ENCODE assay signal across 8 cellular contexts in genomic region chr14:49584981-49585640, GRCh38. TPM values are rescaled to one million over a fixed set of nuclear protein-coding genes. Genes with fewer than 3 reads are reported as not detected.
DNase-seq lines count a peak whose midpoint lies in the region; ATAC-seq and TF ChIP-seq lines count a peak whose summit lies in the region.
"Not testable (repeated sequence)": the region's sequence is repeated elsewhere in the genome, so short reads cannot be mapped to it uniquely, and the experiment has no call there.

No MANE protein-coding gene starts in this region.

- H3K4me1 ChIP-seq in BLaER1 treated with 17β-estradiol and CSF1 and Interleukin-3, amounts not matched to agents 10 nM and 100 nM = peaks cover 14 to 60% (median 32%) of the 10 kb centered on the region in 10 experiments
- not testable (repeated sequence) for H3K4me1 ChIP-seq in HUES6 (ENCODE audit: control insufficient read depth, insufficient read depth, low read length); iPS-15b (ENCODE audit: control insufficient read depth, insufficient read depth, low read length)
- H3K4me1 ChIP-seq in duodenal mucosa (ENCODE audit: control insufficient read depth in 1 of 2, insufficient read depth in 2 of 2, low read length in 2 of 2) = peaks cover 12 to 20% of the 10 kb centered on the region in 2 donors

- H3K4me1 Mint-ChIP-seq in activated T-helper 2 cell treated with anti-CD3 and anti-CD28 coated beads, Interferon-gamma antibody, Interleukin-2, Interleukin-4, amounts not matched to agents 10 μg/mL and 5 μg/mL and 100 μg/mL, durations not matched to agents 14 hours and 24 hours and 36 hours (ENCODE audit: low read depth) = peaks cover 36% of the 10 kb centered on the region
- peaks cover 48% of the 10 kb centered on the region for H3K4me1 Mint-ChIP-seq in nephron progenitor cell
- H3K4me1 Mint-ChIP-seq in stimulated activated naive B cell treated with anti-CD40 and anti-IgM and Interleukin-4, amounts not matched to agents 10 μg/mL and 1 μg/mL and 100 μg/mL, for 72 hours = peaks cover 29 to 48% of the 10 kb centered on the region in 2 donors

- peak overlapping the region; percentile 98 for H3K27ac Mint-ChIP-seq in activated T-helper 2 cell treated with anti-CD3 and anti-CD28 coated beads, Interferon-gamma antibody, Interleukin-2, Interleukin-4, amounts not matched to agents 10 μg/mL and 5 μg/mL and 100 μg/mL, durations not matched to agents 14 hours and 24 hours and 36 hours
- H3K27ac Mint-ChIP-seq in nephron progenitor cell = peak overlapping the region; percentile 88
- H3K27ac Mint-ChIP-seq in stimulated activated naive B cell treated with anti-CD40 and anti-IgM and Interleukin-4, amounts not matched to agents 10 μg/mL and 1 μg/mL and 100 μg/mL, for 72 hours = peak overlapping the region; percentile 100

- intact Hi-C loops in activated T-helper 2 cell treated with anti-CD3 and anti-CD28 coated beads, Interferon-gamma antibody, Interleukin-2, Interleukin-4, amounts not matched to agents 10 μg/mL and 5 μg/mL and 100 μg/mL, durations not matched to agents 14 hours and 24 hours and 36 hours (cut with micrococcal nuclease) = loop anchor here (5.0 kb wide), 3 partner anchors 107 to 647 kb away; partner anchors contain the start of genes KLHDC1 and SOS2

- H3K27ac ChIP-seq in BLaER1 treated with 17β-estradiol and CSF1 and Interleukin-3, amounts not matched to agents 10 nM and 100 nM = peak overlapping the region; percentile 91 to 100 (median 98)
- H3K27ac ChIP-seq in HUES6 (ENCODE audit: low read depth, low read length) (peak overlapping the region; percentile 95), duodenal mucosa (ENCODE audit: low read depth, low read length) (peak overlapping the region; percentile 96)

- H3K36me3 ChIP-seq in BLaER1 treated with 17β-estradiol and CSF1 and Interleukin-3, amounts not matched to agents 10 nM and 100 nM = peaks cover 38 to 55% (median 51%) of the 10 kb centered on the region in 11 experiments
- H3K36me3 ChIP-seq in HUES6 (ENCODE audit: control insufficient read depth, insufficient read depth, low read length) = peaks cover 41% of the 10 kb centered on the region
- peaks cover 10 to 28% of the 10 kb centered on the region in 2 donors for H3K36me3 ChIP-seq in duodenal mucosa (ENCODE audit: control insufficient read depth in 1 of 2, insufficient read depth in 2 of 2, low read length in 2 of 2)
- peaks cover 18% of the 10 kb centered on the region for H3K36me3 ChIP-seq in iPS-15b (ENCODE audit: control insufficient read depth, insufficient read depth, low read length)

- peaks cover 52 to 59% (median 55%) of the 10 kb centered on the region in 11 experiments for H4K20me1 ChIP-seq in BLaER1 treated with 17β-estradiol and CSF1 and Interleukin-3, amounts not matched to agents 10 nM and 100 nM

- not testable (repeated sequence) for H3K27me3 Mint-ChIP-seq in activated T-helper 2 cell treated with anti-CD3 and anti-CD28 coated beads, Interferon-gamma antibody, Interleukin-2, Interleukin-4, amounts not matched to agents 10 μg/mL and 5 μg/mL and 100 μg/mL, durations not matched to agents 14 hours and 24 hours and 36 hours (ENCODE audit: low read depth); nephron progenitor cell (ENCODE audit: low read depth, poor library complexity); stimulated activated naive B cell treated with anti-CD40 and anti-IgM and Interleukin-4, amounts not matched to agents 10 μg/mL and 1 μg/mL and 100 μg/mL, for 72 hours

- peak overlapping the region; percentile 92 for H3K4me3 Mint-ChIP-seq in activated T-helper 2 cell treated with anti-CD3 and anti-CD28 coated beads, Interferon-gamma antibody, Interleukin-2, Interleukin-4, amounts not matched to agents 10 μg/mL and 5 μg/mL and 100 μg/mL, durations not matched to agents 14 hours and 24 hours and 36 hours (ENCODE audit: low read depth)
- H3K4me3 Mint-ChIP-seq in nephron progenitor cell = peak overlapping the region; percentile 94
- peak overlapping the region; percentile 97 to 98 for H3K4me3 Mint-ChIP-seq in stimulated activated naive B cell treated with anti-CD40 and anti-IgM and Interleukin-4, amounts not matched to agents 10 μg/mL and 1 μg/mL and 100 μg/mL, for 72 hours

- in situ Hi-C loops in SK-MEL-5 (cut with HindIII; ENCODE audit: low pct_unique_long_range_greater_than_20kb, low sequenced_read_pairs) = not testable (repeated sequence)

- H3K4me2 ChIP-seq in BLaER1 treated with 17β-estradiol and CSF1 and Interleukin-3, amounts not matched to agents 10 nM and 100 nM = peak overlapping the region; percentile 86 to 98 (median 93)

- H3K36me3 Mint-ChIP-seq in activated T-helper 2 cell treated with anti-CD3 and anti-CD28 coated beads, Interferon-gamma antibody, Interleukin-2, Interleukin-4, amounts not matched to agents 10 μg/mL and 5 μg/mL and 100 μg/mL, durations not matched to agents 14 hours and 24 hours and 36 hours (ENCODE audit: low read depth) = peaks cover 58% of the 10 kb centered on the region
- H3K36me3 Mint-ChIP-seq in nephron progenitor cell (ENCODE audit: low read depth) = peaks cover 50% of the 10 kb centered on the region
- peaks cover 45 to 57% of the 10 kb centered on the region in 2 donors for H3K36me3 Mint-ChIP-seq in stimulated activated naive B cell treated with anti-CD40 and anti-IgM and Interleukin-4, amounts not matched to agents 10 μg/mL and 1 μg/mL and 100 μg/mL, for 72 hours

- peak overlapping the region; percentile 78 to 93 (median 88) for H3K4me3 ChIP-seq in BLaER1 treated with 17β-estradiol and CSF1 and Interleukin-3, amounts not matched to agents 10 nM and 100 nM
- H3K4me3 ChIP-seq in HUES6 (ENCODE audit: low read depth, low read length) (peak overlapping the region; percentile 87), duodenal mucosa (ENCODE audit: low read depth in 1 of 2, low read length in 2 of 2) (peak overlapping the region; percentile 96 to 100), iPS-15b (ENCODE audit: low read depth, low read length) (peak overlapping the region; percentile 97)

- H3K9me3 Mint-ChIP-seq in activated T-helper 2 cell treated with anti-CD3 and anti-CD28 coated beads, Interferon-gamma antibody, Interleukin-2, Interleukin-4, amounts not matched to agents 10 μg/mL and 5 μg/mL and 100 μg/mL, durations not matched to agents 14 hours and 24 hours and 36 hours; nephron progenitor cell; stimulated activated naive B cell treated with anti-CD40 and anti-IgM and Interleukin-4, amounts not matched to agents 10 μg/mL and 1 μg/mL and 100 μg/mL, for 72 hours: not testable (repeated sequence)

- not testable (repeated sequence) for H3K9me3 ChIP-seq in BLaER1 treated with 17β-estradiol and CSF1 and Interleukin-3, amounts not matched to agents 10 nM and 100 nM (replicated peaks in 1 of 11); HUES6 (ENCODE audit: control insufficient read depth, insufficient read depth, low read depth, low read length); duodenal mucosa (ENCODE audit: control insufficient read depth in 1 of 2, low read length in 2 of 2); iPS-15b (ENCODE audit: control insufficient read depth, insufficient read depth, low read length)

- H3K27me3 ChIP-seq in BLaER1 treated with 17β-estradiol and CSF1 and Interleukin-3, amounts not matched to agents 10 nM and 100 nM; HUES6 (ENCODE audit: control insufficient read depth, insufficient read depth, low read length); duodenal mucosa (ENCODE audit: control insufficient read depth in 1 of 2, insufficient read depth in 2 of 2, low read length in 2 of 2); iPS-15b (ENCODE audit: control insufficient read depth, insufficient read depth, low read length): not testable (repeated sequence)

- ATAC-seq in stimulated activated naive B cell treated with anti-CD40 and anti-IgM and Interleukin-4, amounts not matched to agents 10 μg/mL and 1 μg/mL and 100 μg/mL, for 72 hours (replicated peaks) = not testable (repeated sequence)

- not testable (repeated sequence) for TF ChIP-seq CTCF in nephron progenitor cell (IDR thresholded peaks at IDR 0.05)

- peak; percentile 37 for DNase-seq in SK-MEL-5 (ENCODE audit: low read depth, low spot score)
- not testable (repeated sequence) for DNase-seq in activated T-helper 2 cell treated with anti-CD3 and anti-CD28 coated beads, Interferon-gamma antibody, Interleukin-2, Interleukin-4, amounts not matched to agents 10 μg/mL and 5 μg/mL and 100 μg/mL, durations not matched to agents 14 hours and 24 hours and 36 hours (ENCODE audit: low spot score); stimulated activated naive B cell treated with anti-CD40 and anti-IgM and Interleukin-4, amounts not matched to agents 10 μg/mL and 1 μg/mL and 100 μg/mL, for 72 hours
- peak; percentile 18 for DNase-seq in nephron progenitor cell

- H3K9ac ChIP-seq in BLaER1 treated with 17β-estradiol and CSF1 and Interleukin-3, amounts not matched to agents 10 nM and 100 nM = peak overlapping the region; percentile 97 to 100 (median 98)
- H3K9ac ChIP-seq in HUES6 (ENCODE audit: low read length) = peak overlapping the region; percentile 99
- peak overlapping the region; percentile 95 to 98 for H3K9ac ChIP-seq in duodenal mucosa (ENCODE audit: low read depth in 1 of 2, low read length in 2 of 2)
- H3K9ac ChIP-seq in iPS-15b (ENCODE audit: low read depth, low read length) = peak overlapping the region; percentile 100

RNA-seq across cellular contexts. Expression of gene RPS29, which starts 1.1 kb away (rescaled TPM):
- 1,995 and 2,116 TPM in 2 replicates for total RNA-seq in SK-MEL-5 (2014; rRNA removed; shearing (Covaris generic))
- 7,547 and 9,508 TPM in 2 replicates for polyA plus RNA-seq in SK-MEL-5 (2015; cell fraction: cytosol; rRNA removed)
- 1,471 and 1,614 TPM in 2 replicates for polyA plus RNA-seq in SK-MEL-5 (2015; cell fraction: nucleus; rRNA removed)
- total RNA-seq in activated T-helper 2 cell treated with anti-CD3 and anti-CD28 coated beads, Interferon-gamma antibody, Interleukin-2, Interleukin-4, amounts not matched to agents 10 μg/mL and 5 μg/mL and 100 μg/mL, durations not matched to agents 14 hours and 24 hours and 36 hours = 1,969 and 2,120 TPM in 2 replicates

RNA-seq across cellular contexts. Expression of gene LRR1, which starts 13.6 kb away (rescaled TPM):
- total RNA-seq in SK-MEL-5 (2014; rRNA removed; shearing (Covaris generic)) = 21.3 and 23.3 TPM in 2 replicates
- 9.3 and 13.6 TPM in 2 replicates for polyA plus RNA-seq in SK-MEL-5 (2015; cell fraction: cytosol; rRNA removed)
- 5.0 and 19.1 TPM in 2 replicates for polyA plus RNA-seq in SK-MEL-5 (2015; cell fraction: nucleus; rRNA removed)
- 44.2 and 45.4 TPM in 2 replicates for total RNA-seq in activated T-helper 2 cell treated with anti-CD3 and anti-CD28 coated beads, Interferon-gamma antibody, Interleukin-2, Interleukin-4, amounts not matched to agents 10 μg/mL and 5 μg/mL and 100 μg/mL, durations not matched to agents 14 hours and 24 hours and 36 hours

RNA-seq across cellular contexts. Expression of gene RPL36AL, which starts 35.3 kb away (rescaled TPM):
- 302 and 321 TPM in 2 replicates for total RNA-seq in SK-MEL-5 (2014; rRNA removed; shearing (Covaris generic))
- 142 and 180 TPM in 2 replicates for polyA plus RNA-seq in SK-MEL-5 (2015; cell fraction: cytosol; rRNA removed)
- polyA plus RNA-seq in SK-MEL-5 (2015; cell fraction: nucleus; rRNA removed) = 16.7 and 27.9 TPM in 2 replicates
- 278 and 292 TPM in 2 replicates for total RNA-seq in activated T-helper 2 cell treated with anti-CD3 and anti-CD28 coated beads, Interferon-gamma antibody, Interleukin-2, Interleukin-4, amounts not matched to agents 10 μg/mL and 5 μg/mL and 100 μg/mL, durations not matched to agents 14 hours and 24 hours and 36 hours

RNA-seq across cellular contexts. Expression of gene MGAT2, which starts 35.5 kb away (rescaled TPM):
- total RNA-seq in SK-MEL-5 (2014; rRNA removed; shearing (Covaris generic)) = 33.9 and 39.0 TPM in 2 replicates
- 27.4 and 35.2 TPM in 2 replicates for polyA plus RNA-seq in SK-MEL-5 (2015; cell fraction: cytosol; rRNA removed)
- 5.5 and 7.9 TPM in 2 replicates for polyA plus RNA-seq in SK-MEL-5 (2015; cell fraction: nucleus; rRNA removed)
- total RNA-seq in activated T-helper 2 cell treated with anti-CD3 and anti-CD28 coated beads, Interferon-gamma antibody, Interleukin-2, Interleukin-4, amounts not matched to agents 10 μg/mL and 5 μg/mL and 100 μg/mL, durations not matched to agents 14 hours and 24 hours and 36 hours = 57.0 and 57.9 TPM in 2 replicates

RNA-seq across cellular contexts. Expression of gene DNAAF2, which starts 49.9 kb away (rescaled TPM):
- total RNA-seq in SK-MEL-5 (2014; rRNA removed; shearing (Covaris generic)) = 13.2 and 14.3 TPM in 2 replicates
- 13.4 and 14.1 TPM in 2 replicates for polyA plus RNA-seq in SK-MEL-5 (2015; cell fraction: cytosol; rRNA removed)
- 6.6 and 8.5 TPM in 2 replicates for polyA plus RNA-seq in SK-MEL-5 (2015; cell fraction: nucleus; rRNA removed)
- 10.5 and 11.4 TPM in 2 replicates for total RNA-seq in activated T-helper 2 cell treated with anti-CD3 and anti-CD28 coated beads, Interferon-gamma antibody, Interleukin-2, Interleukin-4, amounts not matched to agents 10 μg/mL and 5 μg/mL and 100 μg/mL, durations not matched to agents 14 hours and 24 hours and 36 hours
